1 cellular context compared by ENCODE assay signal in genomic region chr19:19111967-19112580, GRCh38.
TF ChIP-seq lines count a peak whose summit lies in the region.

No MANE protein-coding gene starts in this region.

TF ChIP-seq in HepG2, 621 proteins besides CTCF, POLR2A, EP300 and RAD21:
- TF ChIP-seq RARA (CRISPR knock-in tag; IDR thresholded peaks at IDR 0.05) (no peak), RXRB (CRISPR knock-in tag; IDR thresholded peaks at IDR 0.05; ENCODE audit: borderline replicate concordance) (no peak), ZNF362 (CRISPR knock-in tag; IDR thresholded peaks at IDR 0.05; ENCODE audit: borderline replicate concordance) (no peak)
TF ChIP-seq in HepG2: peak in this region for 0.
